ENCODE assay signal across 16 cellular contexts in the genomic region with DNA sequence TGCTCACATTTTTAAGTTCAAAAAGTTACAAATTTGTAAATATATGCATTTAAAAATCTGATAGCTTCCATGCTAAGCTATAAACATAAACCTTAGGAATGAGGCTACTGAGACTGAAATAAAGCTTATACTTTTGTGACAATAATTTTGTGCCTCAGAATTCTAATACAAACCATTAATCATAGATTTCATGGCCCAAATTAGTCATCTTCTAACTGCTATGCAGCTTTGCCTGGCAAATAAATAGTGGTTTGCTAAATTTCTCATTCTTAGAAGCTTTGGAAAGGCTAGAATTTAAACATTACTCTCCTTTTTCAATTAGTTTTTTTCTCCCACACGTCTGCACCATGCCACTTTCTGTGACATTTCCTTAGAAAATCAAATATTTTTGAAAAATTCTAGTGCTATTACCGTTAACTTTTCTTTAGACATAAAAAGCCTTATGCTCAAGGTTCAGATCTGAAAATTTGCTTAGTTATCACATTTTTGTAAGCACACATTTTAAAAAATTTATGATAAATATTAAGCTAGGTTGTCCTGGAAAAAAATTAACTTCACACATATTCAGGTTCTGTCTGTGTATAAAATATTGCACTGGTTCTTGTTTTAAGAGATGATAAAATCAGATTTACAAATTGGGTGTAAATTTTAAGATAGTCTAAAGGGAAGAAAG. TPM values are rescaled to one million over a fixed set of nuclear protein-coding genes. Genes with fewer than 3 reads are reported as not detected.
DNase-seq lines count a peak whose midpoint lies in the region; ATAC-seq and TF ChIP-seq lines count a peak whose summit lies in the region.
"Had no signal": no experiment of that assay in that cellular context is flagged by ENCODE, and none has a peak within 500 bp of the region (broad histone marks: within the 10 kb centered on the region; RNA-seq: fewer than 3 reads in every experiment).

No MANE protein-coding gene starts in this region.

- DNase-seq in BJ (ENCODE audit: low read depth): peak; percentile 13
- peak; percentile 3 for DNase-seq in NCI-H226
- peak; percentile 15 for DNase-seq in dedifferentiated amniotic fluid mesenchymal stem cell (ENCODE audit: extremely low spot score)
- peak; percentile 37 for DNase-seq in kidney tubule cell (ENCODE audit: low spot score)
- DNase-seq in GM10266 (ENCODE audit: extremely low spot score): no peak
- DNase-seq in midbrain (lab: John Stamatoyannopoulos, UW): no peak
- DNase-seq in neuronal stem cell (ENCODE audit: low spot score): no peak
- DNase-seq: activated CD8-positive, alpha-beta memory T cell treated with anti-CD3 and anti-CD28 coated beads for 24 hours; DMS53; dorsolateral prefrontal cortex; esophagus squamous epithelium; natural killer cell; NCI-H187; NCI-H524; retina had no signal

- no CpG with 5 or more reads among the region's 2 CpGs for WGBS in neuronal stem cell (ENCODE audit: extremely low coverage in 2 of 2, insufficient read length in 2 of 2, insufficient replicate concordance in 1 of 2), 2 donors

- H2AK5ac ChIP-seq in neuronal stem cell (ENCODE audit: low read depth, low read length): no peak overlapping the region

- no peak overlapping the region for H2BK5ac ChIP-seq in neuronal stem cell (ENCODE audit: low read length)

- H3K27me3 ChIP-seq in BJ (ENCODE audit: control insufficient read depth, insufficient read depth, low read length): no peaks in the 10 kb centered on the region
- H3K27me3 ChIP-seq in neuronal stem cell (ENCODE audit: control insufficient read depth in 3 of 3, insufficient read depth in 3 of 3, low read depth in 1 of 3, low read length in 3 of 3): no peaks in the 10 kb centered on the region
- H3K27me3 ChIP-seq: dorsolateral prefrontal cortex, esophagus squamous epithelium had no signal

- H4K91ac ChIP-seq in neuronal stem cell (ENCODE audit: low read depth, low read length, poor library complexity): no peak overlapping the region

- H3K9ac ChIP-seq in neuronal stem cell (ENCODE audit: low read depth, low read length, poor library complexity): no peak overlapping the region

- TF ChIP-seq CTCF in BJ (IDR thresholded peaks at IDR 0.05; ENCODE audit: insufficient read depth, low read depth, low read length) (no peak), GM10266 (IDR thresholded peaks at IDR 0.05; ENCODE audit: control insufficient read depth, insufficient read depth, low read depth, missing control alignments) (no peak)

- CTCF ChIA-PET in BJ (lab: Yijun Ruan, JAX): no interaction called here

- no peak overlapping the region for H2BK12ac ChIP-seq in neuronal stem cell (ENCODE audit: low read length)

- H3K4me2 ChIP-seq in neuronal stem cell (ENCODE audit: insufficient read depth, low read length, poor library complexity, severe bottlenecking): no peak overlapping the region

- no peak overlapping the region for H4K8ac ChIP-seq in neuronal stem cell (ENCODE audit: low read depth, low read length)

- no peak overlapping the region for H2BK15ac ChIP-seq in neuronal stem cell (ENCODE audit: low read length)

- no peak overlapping the region for H3K4ac ChIP-seq in neuronal stem cell (ENCODE audit: low read length)

- no peak overlapping the region for H2AFZ ChIP-seq in neuronal stem cell (ENCODE audit: low read length)

- H3K14ac ChIP-seq in neuronal stem cell (ENCODE audit: low read length): no peak overlapping the region

- H3K4me3 ChIP-seq in BJ (ENCODE audit: low read depth, low read length) (no peak overlapping the region), neuronal stem cell (ENCODE audit: low read length in 2 of 2) (no peak overlapping the region)
- H3K4me3 ChIP-seq: dorsolateral prefrontal cortex, esophagus squamous epithelium had no signal

- H3K18ac ChIP-seq in neuronal stem cell (ENCODE audit: low read length): no peak overlapping the region

- H2BK120ac ChIP-seq in neuronal stem cell (ENCODE audit: low read depth, low read length): no peak overlapping the region

- no peaks in the 10 kb centered on the region for H3K4me1 ChIP-seq in neuronal stem cell (ENCODE audit: control insufficient read depth in 2 of 2, insufficient read depth in 1 of 2, low read depth in 1 of 2, low read length in 2 of 2)

- H3K36me3 ChIP-seq in BJ (ENCODE audit: control insufficient read depth, insufficient read depth, low read length): no peaks in the 10 kb centered on the region
- peaks cover 0 to 8% of the 10 kb centered on the region in 2 donors for H3K36me3 ChIP-seq in neuronal stem cell (replicated peaks in 1 of 2; ENCODE audit: control insufficient read depth in 2 of 2, insufficient read depth in 2 of 2, low read length in 2 of 2)
- H3K36me3 ChIP-seq: esophagus squamous epithelium had no signal

- no peak overlapping the region for H3K23ac ChIP-seq in neuronal stem cell (ENCODE audit: low read depth, low read length, poor library complexity)

- H3K79me1 ChIP-seq in neuronal stem cell (ENCODE audit: low read depth, low read length): no peaks in the 10 kb centered on the region

- H3K27ac ChIP-seq in neuronal stem cell (replicated peaks; ENCODE audit: low read length): no peak overlapping the region
- H3K27ac ChIP-seq: dorsolateral prefrontal cortex, esophagus squamous epithelium had no signal

- H3K9me3 ChIP-seq in neuronal stem cell (replicated peaks in 1 of 2; ENCODE audit: control insufficient read depth in 2 of 2, insufficient read depth in 1 of 2, low read depth in 1 of 2, low read length in 2 of 2): peaks cover 0 to 38% of the 10 kb centered on the region in 2 donors
- H3K9me3 ChIP-seq: esophagus squamous epithelium had no signal

- ATAC-seq in GM21737 (IDR thresholded peaks at IDR 0.05; ENCODE audit: unreplicated experiment): no peak
- ATAC-seq: natural killer cell had no signal

- POLR2A ChIA-PET in BJ (lab: Charles Lee): interaction anchor here (0.8 kb wide), 1 partner anchor 36 kb away, joined by 3 read pairs; no protein-coding TSS in a partner anchor

RNA-seq across cellular contexts. Expression of a gene that starts 46.9 kb away (rescaled TPM):
- polyA plus RNA-seq in BJ (2011; rRNA removed): 30.7 and 51.8 TPM in 2 replicates
- 42.7 and 55.0 TPM in 2 replicates for polyA minus RNA-seq in BJ (2011; rRNA and poly(A)+ RNA removed)
- 24.5 TPM for polyA plus RNA-seq in neuronal stem cell (2013, experiment 1 of 2)
- 25.6 TPM for polyA plus RNA-seq in neuronal stem cell (2013, experiment 2 of 2)

Comparison
In these comparisons a context has a peak if more than half of its experiments do, and no peak if none do; other contexts are left out.
1. DNase-seq: peak in BJ (single experiment), NCI-H226 (single experiment), dedifferentiated amniotic fluid mesenchymal stem cell (single experiment) and kidney tubule cell (single experiment); none in GM10266 (single experiment), midbrain (single experiment) and neuronal stem cell (single experiment).